Comparison of ENCODE assay signal across 7 cellular contexts in genomic region chr1:8862528-8862927, GRCh38. TPM values are rescaled to one million over a fixed set of nuclear protein-coding genes. Genes with fewer than 3 reads are reported as not detected.
DNase-seq lines count a peak whose midpoint lies in the region; ATAC-seq, FAIRE-seq and TF ChIP-seq lines count a peak whose summit lies in the region.

No MANE protein-coding gene starts in this region.

- ATAC-seq in activated T-helper 17 cell treated with anti-CD3 and anti-CD28 coated beads, Interleukin-2, amount 50 U/mL, for 72 hours (replicated peaks): no peak
- ATAC-seq in HG03159 (IDR thresholded peaks at IDR 0.05; ENCODE audit: unreplicated experiment): no peak
- ATAC-seq in HG02571 (IDR thresholded peaks at IDR 0.05; ENCODE audit: unreplicated experiment): no peak
- no peak for ATAC-seq in GM19452 (IDR thresholded peaks at IDR 0.05; ENCODE audit: unreplicated experiment)

- H3K27me3 Mint-ChIP-seq in activated T-helper 17 cell treated with anti-CD3 and anti-CD28 coated beads, Interleukin-2, amount 50 U/mL, for 72 hours: no peaks in the 10 kb centered on the region

- peak overlapping the region; percentile 16 for H3K4me3 Mint-ChIP-seq in activated T-helper 17 cell treated with anti-CD3 and anti-CD28 coated beads, Interleukin-2, amount 50 U/mL, for 72 hours

- H3K4me3 ChIP-seq in Karpas-422 (ENCODE audit: low read length): no peak overlapping the region
- no peak overlapping the region for H3K4me3 ChIP-seq in kidney (ENCODE audit: low read length in 2 of 2)

- no peaks in the 10 kb centered on the region for H3K9me3 Mint-ChIP-seq in activated T-helper 17 cell treated with anti-CD3 and anti-CD28 coated beads, Interleukin-2, amount 50 U/mL, for 72 hours

- H3K27ac ChIP-seq in Karpas-422 (ENCODE audit: low read length): no peak overlapping the region
- H3K27ac ChIP-seq in kidney (ENCODE audit: low read depth in 2 of 2, low read length in 2 of 2): no peak overlapping the region

- H3K27me3 ChIP-seq in Karpas-422 (ENCODE audit: low read length): no peaks in the 10 kb centered on the region

- no peak overlapping the region for H2AFZ ChIP-seq in Karpas-422 (ENCODE audit: low read length)

- peaks cover 100% of the 10 kb centered on the region for H3K36me3 Mint-ChIP-seq in activated T-helper 17 cell treated with anti-CD3 and anti-CD28 coated beads, Interleukin-2, amount 50 U/mL, for 72 hours (ENCODE audit: low read depth)

- no peaks in the 10 kb centered on the region for H3K9me2 ChIP-seq in Karpas-422 (replicated peaks; ENCODE audit: insufficient read depth, low read length)

- H3K79me2 ChIP-seq in Karpas-422 (ENCODE audit: low read length): no peaks in the 10 kb centered on the region

- H3K4me1 ChIP-seq in Karpas-422 (ENCODE audit: low read length) (no peaks in the 10 kb centered on the region), kidney (ENCODE audit: control insufficient read depth in 1 of 2, insufficient read depth in 1 of 2, low read depth in 1 of 2, low read length in 2 of 2) (peaks cover 14 to 18% of the 10 kb centered on the region in 2 donors)

- H3K9ac ChIP-seq in Karpas-422 (ENCODE audit: low read length): no peak overlapping the region
- no peak overlapping the region for H3K9ac ChIP-seq in kidney (ENCODE audit: low read length in 2 of 2)

- H3K4me2 ChIP-seq in Karpas-422 (ENCODE audit: low read depth, low read length, poor library complexity, severe bottlenecking): no peak overlapping the region

- intact Hi-C loops in kidney (cut with DNase I): no loop called here

- H3K9me3 ChIP-seq in Karpas-422 (ENCODE audit: low read length): no peaks in the 10 kb centered on the region
- H3K9me3 ChIP-seq in kidney (ENCODE audit: control insufficient read depth in 1 of 2, low read length in 2 of 2): no peaks in the 10 kb centered on the region

- DNase-seq in ELF-1 (ENCODE audit: low read depth, low spot score) (peak; percentile 80), Karpas-422 (peak; percentile 67), kidney (no peak)

- peak; percentile 44 for TF ChIP-seq CTCF in kidney (IDR thresholded peaks at IDR 0.05; ENCODE audit: borderline replicate concordance, extremely low read depth, insufficient read depth)

- H3K4me1 Mint-ChIP-seq in activated T-helper 17 cell treated with anti-CD3 and anti-CD28 coated beads, Interleukin-2, amount 50 U/mL, for 72 hours: peaks cover 20% of the 10 kb centered on the region

- H3K27ac Mint-ChIP-seq in activated T-helper 17 cell treated with anti-CD3 and anti-CD28 coated beads, Interleukin-2, amount 50 U/mL, for 72 hours: peak overlapping the region; percentile 87

- peaks cover 79% of the 10 kb centered on the region for H3K36me3 ChIP-seq in Karpas-422 (ENCODE audit: insufficient read depth, low read length)
- H3K36me3 ChIP-seq in kidney (ENCODE audit: control insufficient read depth in 1 of 2, insufficient read depth in 2 of 2, low read length in 2 of 2): peaks cover 47 to 64% of the 10 kb centered on the region in 2 donors

- no peak for FAIRE-seq in kidney (lab: Jason Lieb, UNC)

- H4K20me1 ChIP-seq in Karpas-422 (ENCODE audit: insufficient read depth, low read depth, low read length): peaks cover 78% of the 10 kb centered on the region

RNA-seq across cellular contexts. Expression of gene ENO1, which starts 16.0 kb away (rescaled TPM):
- 1,044 and 1,347 TPM in 2 replicates for total RNA-seq in Karpas-422 (2014; rRNA removed; shearing (Covaris generic); ENCODE audit: low replicate concordance)
- 1,000 to 10,000 TPM; 3,460 to 3,623 TPM for total RNA-seq in activated T-helper 17 cell treated with anti-CD3 and anti-CD28 coated beads, Interleukin-2, amount 50 U/mL, for 72 hours
- total RNA-seq in kidney: 1,164 TPM
- polyA plus RNA-seq in kidney (ENCODE audit: insufficient read depth, low read depth, low replicate concordance): 1,321 TPM

RNA-seq across cellular contexts. Expression of gene RERE, which starts 45.1 kb away (rescaled TPM):
- total RNA-seq in Karpas-422 (2014; rRNA removed; shearing (Covaris generic); ENCODE audit: low replicate concordance): 55.2 and 79.9 TPM in 2 replicates
- 10 to 100 TPM; 48.0 to 50.5 TPM for total RNA-seq in activated T-helper 17 cell treated with anti-CD3 and anti-CD28 coated beads, Interleukin-2, amount 50 U/mL, for 72 hours
- 176 TPM for total RNA-seq in kidney
- 37.2 TPM for polyA plus RNA-seq in kidney (ENCODE audit: insufficient read depth, low read depth, low replicate concordance)
